ENCODE assay signal across 21 cellular contexts in genomic region chr1:44313265-44313918, GRCh38.
"Had no signal": no experiment of that assay in that cellular context is flagged by ENCODE, and none has a peak within 500 bp of the region (broad histone marks: within the 10 kb centered on the region; RNA-seq: fewer than 3 reads in every experiment).

No MANE protein-coding gene starts in this region.

- DNase-seq: activated CD4-positive, alpha-beta memory T cell treated with anti-CD3 and anti-CD28 coated beads, Interleukin-2, amount 10 ng/mL, durations not matched to agents 7 days and 5 days; activated CD4-positive, alpha-beta T cell treated with anti-CD3 and anti-CD28 coated beads for 36 hours; activated CD4-positive, alpha-beta T cell treated with anti-CD3 and anti-CD28 coated beads, Interleukin-2, amount 50 U/mL, for 1 hour; activated gamma-delta T cell treated with Interleukin-2 at 50 U/mL for 16 hours; activated T-cell treated with anti-CD3 and anti-CD28 coated beads for 4 hours; activated T-cell treated with anti-CD3 and anti-CD28 coated beads, Interleukin-2, amount 50 U/mL, for 72 hours; amygdala; brain microvascular endothelial cell; KBM-7; NCI-H1092; NCI-H1417 treated with DMSO at 0.1 percent for 48 hours; NCI-H1694; NCI-H2029 treated with DMSO at 0.1 percent for 48 hours; NCI-H446; NCI-H524; Peyer's patch; Right ventricle myocardium superior; SJCRH30; SK-N-SH; T-helper 1 cell; WERI-Rb-1 had no signal

- ATAC-seq: activated CD4-positive, alpha-beta T cell treated with anti-CD3 and anti-CD28 coated beads for 36 hours; activated T-cell treated with anti-CD3 and anti-CD28 coated beads, Interleukin-2, amount 50 U/mL, for 72 hours had no signal
